8 cellular contexts compared by ENCODE assay signal in the genomic region with DNA sequence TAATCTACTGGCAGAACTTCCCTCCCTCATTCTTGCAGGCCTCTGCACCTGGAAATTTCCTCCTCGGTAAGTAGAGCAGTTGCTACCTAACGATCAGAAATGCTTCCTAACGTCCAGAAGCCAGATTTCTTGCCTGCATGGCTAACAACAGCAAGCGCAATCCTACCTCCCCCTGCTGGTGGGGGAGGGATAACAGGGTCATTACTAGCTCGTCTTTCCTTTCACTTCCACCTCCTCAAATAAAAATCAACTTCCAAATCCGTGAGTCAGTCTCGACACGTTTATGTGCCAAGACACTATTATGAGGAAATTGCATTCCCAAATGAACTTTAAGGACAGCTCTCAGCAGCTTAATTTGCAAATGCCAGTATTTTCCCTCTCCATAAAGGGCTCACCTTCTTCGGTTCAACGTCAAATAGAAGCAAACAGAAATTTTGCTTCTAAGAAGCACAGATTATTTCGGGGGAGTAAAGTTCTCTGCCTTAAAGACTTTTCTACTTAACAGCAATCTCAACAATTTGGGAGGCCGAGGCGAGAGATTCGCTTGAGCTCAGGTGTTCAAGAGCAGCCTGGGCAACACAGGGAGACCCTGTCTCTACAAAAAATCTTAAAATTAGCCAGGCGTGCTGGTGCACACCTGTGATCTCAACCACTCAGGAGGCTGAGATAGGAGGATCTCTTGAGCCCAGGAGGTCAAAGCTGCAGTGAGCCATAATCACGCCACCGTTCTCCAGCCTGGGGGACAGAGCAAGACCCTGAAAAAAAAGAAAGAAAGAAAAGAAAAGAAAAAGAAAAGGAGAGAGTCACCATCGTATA.
DNase-seq lines count a peak whose midpoint lies in the region; ATAC-seq and TF ChIP-seq lines count a peak whose summit lies in the region.

No MANE protein-coding gene starts in this region.

- TF ChIP-seq EP300 in neural cell (conservative IDR thresholded peaks at IDR 0.05; ENCODE audit: poor library complexity, severe bottlenecking), result no peak

- H3F3A ChIP-seq in neural cell (ENCODE audit: insufficient read depth, low read length, poor library complexity, severe bottlenecking), result peaks cover under 1% of the 10 kb centered on the region

- no peaks in the 10 kb centered on the region for H3K79me2 ChIP-seq in neural cell (replicated peaks; ENCODE audit: insufficient read depth, low read length)

- peak; percentile 70 for ATAC-seq in GM19043 (IDR thresholded peaks at IDR 0.05; ENCODE audit: low read depth, unreplicated experiment)

- H4K20me1 ChIP-seq in neural cell (ENCODE audit: insufficient read depth), result no peaks in the 10 kb centered on the region

- H3K4me2 ChIP-seq in neural cell (ENCODE audit: low read length), result no peak overlapping the region

- no peak for TF ChIP-seq RAD21 in neural cell (conservative IDR thresholded peaks at IDR 0.05)

- no peak overlapping the region for H3K9ac ChIP-seq in neural cell (ENCODE audit: low read length)

- no peaks in the 10 kb centered on the region for H3K9me2 ChIP-seq in neural cell (ENCODE audit: insufficient read depth, low read length)

- H3K27ac ChIP-seq in HL-60 (replicated peaks) (no peak overlapping the region), neural cell (ENCODE audit: low read length) (no peak overlapping the region)

- TF ChIP-seq CTCF in HL-60 (IDR thresholded peaks at IDR 0.05; ENCODE audit: insufficient read depth, low read length), result peak; percentile 94
- peak; percentile 16 for TF ChIP-seq CTCF in neural cell (IDR thresholded peaks at IDR 0.05; ENCODE audit: poor library complexity, severe bottlenecking)

- H2AFZ ChIP-seq in neural cell (ENCODE audit: low read depth, low read length), result no peak overlapping the region

- no peaks in the 10 kb centered on the region for H3K9me3 ChIP-seq in neural cell (ENCODE audit: low read length)

- DNase-seq in DMS114 treated with DMSO at 0.1 percent for 48 hours (lab: John Stamatoyannopoulos, UW; ENCODE audit: unreplicated experiment), result peak; percentile 11
- peak in 1 of 2 experiments; percentile 60 for DNase-seq in HL-60 (ENCODE audit: low read depth in 1 of 2, low spot score in 1 of 2)
- peak; percentile 50 for DNase-seq in SKM-1 treated with dmso at 0.1 percent for 144 hours (lab: John Stamatoyannopoulos, UW; ENCODE audit: unreplicated experiment)
- peak; percentile 71 for DNase-seq in ecto neural progenitor cell (ENCODE audit: low spot score)
- DNase-seq in middle frontal gyrus (ENCODE audit: extremely low spot score, low spot score), result no peak
- no peak for DNase-seq in retina

- H3K27me3 ChIP-seq in HL-60 (ENCODE audit: insufficient read depth, poor library complexity, severe bottlenecking), result no peaks in the 10 kb centered on the region
- no peaks in the 10 kb centered on the region for H3K27me3 ChIP-seq in neural cell (ENCODE audit: insufficient read depth, low read depth, low read length)

- H3K4me3 ChIP-seq in HL-60 (replicated peaks; ENCODE audit: insufficient read depth, low read length), result peak overlapping the region; percentile 15
- H3K4me3 ChIP-seq in neural cell (ENCODE audit: low read length), result no peak overlapping the region

- H3K36me3 ChIP-seq in neural cell (ENCODE audit: insufficient read depth, low read length), result no peaks in the 10 kb centered on the region

TF ChIP-seq in neural cell, 6 proteins besides CTCF, POLR2A, EP300 and RAD21:
- TF ChIP-seq MXI1 (conservative IDR thresholded peaks at IDR 0.05; ENCODE audit: poor library complexity, severe bottlenecking), result no peak
- no peak for TF ChIP-seq TAF1 (IDR thresholded peaks at IDR 0.05; ENCODE audit: low read depth)
- TF ChIP-seq SMC3 (conservative IDR thresholded peaks at IDR 0.05; ENCODE audit: poor library complexity), result no peak
- TF ChIP-seq, protein P1, sequence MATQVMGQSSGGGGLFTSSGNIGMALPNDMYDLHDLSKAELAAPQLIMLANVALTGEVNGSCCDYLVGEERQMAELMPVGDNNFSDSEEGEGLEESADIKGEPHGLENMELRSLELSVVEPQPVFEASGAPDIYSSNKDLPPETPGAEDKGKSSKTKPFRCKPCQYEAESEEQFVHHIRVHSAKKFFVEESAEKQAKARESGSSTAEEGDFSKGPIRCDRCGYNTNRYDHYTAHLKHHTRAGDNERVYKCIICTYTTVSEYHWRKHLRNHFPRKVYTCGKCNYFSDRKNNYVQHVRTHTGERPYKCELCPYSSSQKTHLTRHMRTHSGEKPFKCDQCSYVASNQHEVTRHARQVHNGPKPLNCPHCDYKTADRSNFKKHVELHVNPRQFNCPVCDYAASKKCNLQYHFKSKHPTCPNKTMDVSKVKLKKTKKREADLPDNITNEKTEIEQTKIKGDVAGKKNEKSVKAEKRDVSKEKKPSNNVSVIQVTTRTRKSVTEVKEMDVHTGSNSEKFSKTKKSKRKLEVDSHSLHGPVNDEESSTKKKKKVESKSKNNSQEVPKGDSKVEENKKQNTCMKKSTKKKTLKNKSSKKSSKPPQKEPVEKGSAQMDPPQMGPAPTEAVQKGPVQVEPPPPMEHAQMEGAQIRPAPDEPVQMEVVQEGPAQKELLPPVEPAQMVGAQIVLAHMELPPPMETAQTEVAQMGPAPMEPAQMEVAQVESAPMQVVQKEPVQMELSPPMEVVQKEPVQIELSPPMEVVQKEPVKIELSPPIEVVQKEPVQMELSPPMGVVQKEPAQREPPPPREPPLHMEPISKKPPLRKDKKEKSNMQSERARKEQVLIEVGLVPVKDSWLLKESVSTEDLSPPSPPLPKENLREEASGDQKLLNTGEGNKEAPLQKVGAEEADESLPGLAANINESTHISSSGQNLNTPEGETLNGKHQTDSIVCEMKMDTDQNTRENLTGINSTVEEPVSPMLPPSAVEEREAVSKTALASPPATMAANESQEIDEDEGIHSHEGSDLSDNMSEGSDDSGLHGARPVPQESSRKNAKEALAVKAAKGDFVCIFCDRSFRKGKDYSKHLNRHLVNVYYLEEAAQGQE (IDR thresholded peaks at IDR 0.05; ENCODE audit: borderline replicate concordance), result no peak
- TF ChIP-seq POLR2AphosphoS5 (IDR thresholded peaks at IDR 0.05), result no peak
- TF ChIP-seq EZH2 (IDR thresholded peaks at IDR 0.05; ENCODE audit: borderline replicate concordance, insufficient read depth, low read length, poor library complexity, severe bottlenecking), result no peak

Comparison
In these comparisons a context has a peak if more than half of its experiments do, and no peak if none do; other contexts are left out.
1. DNase-seq: peak in DMS114 treated with DMSO at 0.1 percent for 48 hours (single experiment), SKM-1 treated with dmso at 0.1 percent for 144 hours (single experiment) and ecto neural progenitor cell (single experiment); none in middle frontal gyrus (single experiment) and retina (single experiment).